Comparison of ENCODE assay signal across 3 cellular contexts in the genomic region with DNA sequence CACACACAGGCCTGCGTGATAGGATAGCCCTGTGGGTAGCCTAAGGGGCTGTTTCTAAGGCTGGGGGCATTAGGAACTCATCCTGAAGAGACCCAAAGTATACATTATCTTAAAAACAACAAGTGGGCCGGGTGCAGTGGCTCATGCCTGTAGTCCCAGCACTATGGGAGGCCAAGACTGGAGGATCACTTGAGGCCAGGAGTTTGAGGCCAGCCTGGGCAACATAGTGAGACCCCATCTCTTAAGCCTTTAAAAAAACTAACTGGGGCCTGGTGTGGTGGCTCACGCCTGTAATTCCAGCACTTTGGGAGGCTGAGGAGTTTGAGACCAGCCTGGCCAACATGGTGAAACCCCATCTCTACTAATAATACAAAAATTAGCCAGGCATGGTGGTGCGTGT. TPM values are rescaled to one million over a fixed set of nuclear protein-coding genes. Genes with fewer than 3 reads are reported as not detected.
"Had no signal": no experiment of that assay in that cellular context is flagged by ENCODE, and none has a peak within 500 bp of the region (broad histone marks: within the 10 kb centered on the region; RNA-seq: fewer than 3 reads in every experiment).

No MANE protein-coding gene starts in this region.

RNA-seq across cellular contexts. Expression of a gene that starts 0.8 kb away (rescaled TPM):
- total RNA-seq: left ventricle myocardium superior had no signal

RNA-seq across cellular contexts. Expression of a gene that starts 16.1 kb away (rescaled TPM):
- total RNA-seq: naive thymus-derived CD8-positive, alpha-beta T cell; vagina had no signal
